9 cellular contexts compared by ENCODE assay signal in genomic region chr17:58513913-58514794, GRCh38. TPM values are rescaled to one million over a fixed set of nuclear protein-coding genes. Genes with fewer than 3 reads are reported as not detected.
DNase-seq lines count a peak whose midpoint lies in the region; ATAC-seq and TF ChIP-seq lines count a peak whose summit lies in the region.
"Had no signal": no experiment of that assay in that cellular context is flagged by ENCODE, and none has a peak within 500 bp of the region (broad histone marks: within the 10 kb centered on the region; RNA-seq: fewer than 3 reads in every experiment).

MTMR4 (minus strand) TSS chr17:58514638; CDS start chr17:58514407, 231 bp downstream.

- no TSS peak for BruUV-seq in Caco-2 (replicated peaks; lab: Mats Ljungman, UMichigan)

- POLR2A ChIA-PET in Caco-2 (lab: Charles Lee) = interaction anchor here (0.6 to 0.9 kb wide), 2 partner anchors 16 to 512 kb away, joined by 3 read pairs; no protein-coding TSS in a partner anchor
- POLR2A ChIA-PET in activated CD4-positive, alpha-beta memory T cell treated with anti-CD3 and anti-CD28 coated beads for 36 hours (lab: Charles Lee) = interaction anchor here (0.6 to 1.6 kb wide), 11 partner anchors 8 to 186 kb away, joined by 3 to 4 read pairs (median 4); partner anchors contain the start of genes HSF5, SUPT4H1 and TSPOAP1

- H3K36me3 ChIP-seq in Caco-2 (ENCODE audit: control insufficient read depth, insufficient read depth, low read length) (peaks cover 6% of the 10 kb centered on the region), duodenal mucosa (ENCODE audit: control insufficient read depth in 1 of 2, insufficient read depth in 2 of 2, low read length in 2 of 2) (peaks cover 21 to 33% of the 10 kb centered on the region in 2 donors), right lobe of liver (peaks cover 5 to 36% (median 19%) of the 10 kb centered on the region in 4 donors)

- H3K27ac Mint-ChIP-seq in Caco-2 (ENCODE audit: unreplicated experiment) = peak within 1 kb of the TSS; percentile 58
- H3K27ac Mint-ChIP-seq in activated CD4-positive, alpha-beta memory T cell treated with anti-CD3 and anti-CD28 coated beads for 36 hours = peak within 1 kb of the TSS; percentile 81

- DNase-seq in Caco-2 (peak; percentile 87 to 90), NCI-H748 (lab: John Stamatoyannopoulos, UW; ENCODE audit: unreplicated experiment) (peak; percentile 93), right lobe of liver (peak; percentile 92)
- DNase-seq in activated CD4-positive, alpha-beta memory T cell treated with anti-CD3 and anti-CD28 coated beads for 36 hours = peak; percentile 83
- peak; percentile 78 for DNase-seq in stimulated activated CD4-positive, alpha-beta T cell treated with anti-CD3 and anti-CD28 coated beads, Interleukin-4, amount 100 ng/mL, for 1 hour

- no peaks in the 10 kb centered on the region for H3K9me3 Mint-ChIP-seq in Caco-2 (ENCODE audit: unreplicated experiment)
- no peaks in the 10 kb centered on the region for H3K9me3 Mint-ChIP-seq in activated CD4-positive, alpha-beta memory T cell treated with anti-CD3 and anti-CD28 coated beads for 36 hours

- TF ChIP-seq CTCF in Caco-2 (IDR thresholded peaks at IDR 0.05; ENCODE audit: insufficient read depth in 1 of 2, low read depth in 1 of 2, low read length in 1 of 2, severe bottlenecking in 1 of 2, unreplicated experiment in 1 of 2) = no peak
- no peak for TF ChIP-seq CTCF in right lobe of liver (IDR thresholded peaks at IDR 0.05)

- no peaks in the 10 kb centered on the region for H3K9me3 ChIP-seq in Caco-2
- no peaks in the 10 kb centered on the region for H3K9me3 ChIP-seq in duodenal mucosa (ENCODE audit: control insufficient read depth in 1 of 2, low read length in 2 of 2)
- no peaks in the 10 kb centered on the region for H3K9me3 ChIP-seq in right lobe of liver

- H3K4me3 ChIP-seq in Caco-2 (ENCODE audit: low read depth, low read length) = peak within 1 kb of the TSS; percentile 80
- peak within 1 kb of the TSS; percentile 71 to 82 for H3K4me3 ChIP-seq in duodenal mucosa (ENCODE audit: low read depth in 1 of 2, low read length in 2 of 2)
- H3K4me3 ChIP-seq in right lobe of liver = peak within 1 kb of the TSS; percentile 75 to 87 (median 86)

- H3K4me1 ChIP-seq in Caco-2 (0 out of 2 replicates have a peak, but pooled peaks cover 16% of the 10 kb centered on the region), duodenal mucosa (ENCODE audit: control insufficient read depth in 1 of 2, insufficient read depth in 2 of 2, low read length in 2 of 2) (peaks cover 37 to 40% of the 10 kb centered on the region in 2 donors), right lobe of liver (peaks cover 0 to 31% (median 6%) of the 10 kb centered on the region in 4 donors)

- ATAC-seq in HG03039 (IDR thresholded peaks at IDR 0.05; ENCODE audit: unreplicated experiment) (peak; percentile 19), right lobe of liver (peak; percentile 51 to 62 (median 51)), HG03460 (IDR thresholded peaks at IDR 0.05; ENCODE audit: unreplicated experiment) (no peak)

- 0% methylated on average over 4 of the region's 64 CpGs for WGBS in right lobe of liver (ENCODE audit: insufficient coverage, low coverage, low lambda C conversion rate, missing lambda C conversion rate)

- peak; percentile 69 for TF ChIP-seq POLR2A in right lobe of liver (IDR thresholded peaks at IDR 0.05)

- no peaks in the 10 kb centered on the region for H3K27me3 Mint-ChIP-seq in Caco-2 (ENCODE audit: insufficient read depth, unreplicated experiment)
- no peaks in the 10 kb centered on the region for H3K27me3 Mint-ChIP-seq in activated CD4-positive, alpha-beta memory T cell treated with anti-CD3 and anti-CD28 coated beads for 36 hours

- H3K27ac ChIP-seq in duodenal mucosa (ENCODE audit: low read depth, low read length) = peak within 1 kb of the TSS; percentile 57
- peak within 1 kb of the TSS; percentile 95 to 97 (median 96) for H3K27ac ChIP-seq in right lobe of liver
- H3K27ac ChIP-seq: epithelial cell of prostate had no signal

- CTCF ChIA-PET in Caco-2 (lab: Charles Lee) = interaction anchor here (0.6 to 1.6 kb wide), 4 partner anchors 21 to 481 kb away, joined by 3 to 6 read pairs (median 4); no protein-coding TSS in a partner anchor
- CTCF ChIA-PET in activated CD4-positive, alpha-beta memory T cell treated with anti-CD3 and anti-CD28 coated beads for 36 hours (lab: Charles Lee) = interaction anchor here (1.4 to 2.5 kb wide), 4 partner anchors 26 to 197 kb away, joined by 3 to 13 read pairs (median 6); partner anchors contain the start of genes HSF5 and RNF43

- H3K27me3 ChIP-seq in Caco-2 (replicated peaks; ENCODE audit: control insufficient read depth, insufficient read depth, low read length) = no peaks in the 10 kb centered on the region
- H3K27me3 ChIP-seq in duodenal mucosa (ENCODE audit: control insufficient read depth in 1 of 2, insufficient read depth in 2 of 2, low read length in 2 of 2) = no peaks in the 10 kb centered on the region
- H3K27me3 ChIP-seq in right lobe of liver = no peaks in the 10 kb centered on the region

- H3K4me3 Mint-ChIP-seq in Caco-2 (ENCODE audit: unreplicated experiment) = peak within 1 kb of the TSS; percentile 85
- H3K4me3 Mint-ChIP-seq in activated CD4-positive, alpha-beta memory T cell treated with anti-CD3 and anti-CD28 coated beads for 36 hours = peak within 1 kb of the TSS; percentile 88

- peaks cover 51% of the 10 kb centered on the region for H3K36me3 Mint-ChIP-seq in Caco-2 (ENCODE audit: insufficient read depth, unreplicated experiment)
- H3K36me3 Mint-ChIP-seq in activated CD4-positive, alpha-beta memory T cell treated with anti-CD3 and anti-CD28 coated beads for 36 hours = peaks cover 27% of the 10 kb centered on the region

- H3K4me1 Mint-ChIP-seq in Caco-2 (ENCODE audit: low read depth, unreplicated experiment) = peaks cover 34% of the 10 kb centered on the region
- peaks cover 45% of the 10 kb centered on the region for H3K4me1 Mint-ChIP-seq in activated CD4-positive, alpha-beta memory T cell treated with anti-CD3 and anti-CD28 coated beads for 36 hours (ENCODE audit: low read depth)

- intact Hi-C loops in Caco-2 (cut with micrococcal nuclease; ENCODE audit: unreplicated experiment) (loop anchor here (1.0 to 10.0 kb wide), 2 partner anchors 26 to 711 kb away; partner anchors contain the start of genes GDPD1 and HSF5), right lobe of liver (cut with DNase I) (no loop called here)
- intact Hi-C loops in activated CD4-positive, alpha-beta memory T cell treated with anti-CD3 and anti-CD28 coated beads for 36 hours (cut with micrococcal nuclease) = loop anchor here (1.0 kb wide), 1 partner anchor 22 kb away; no protein-coding TSS in a partner anchor

- peak within 1 kb of the TSS; percentile 64 to 97 for H3K9ac ChIP-seq in duodenal mucosa (ENCODE audit: low read depth in 1 of 2, low read length in 2 of 2)

RNA-seq across cellular contexts. Expression of gene MTMR4, which starts in this region (rescaled TPM):
- 62.6 and 73.6 TPM in 2 replicates for total RNA-seq in Caco-2 (2022)
- 10 to 100 TPM; 61.6 to 66.5 TPM for total RNA-seq in activated CD4-positive, alpha-beta memory T cell treated with anti-CD3 and anti-CD28 coated beads for 36 hours
- total RNA-seq in right lobe of liver = 100 to 1,000 TPM in 1 of 6 experiments, 10 to 100 TPM in 5; 46.4 to 101 (median 59.7) TPM

Comparison
In these comparisons a context has a peak if more than half of its experiments do, and no peak if none do; other contexts are left out.
1. intact Hi-C loops: an anchor here in Caco-2 (1.0 to 10.0 kb wide) and activated CD4-positive, alpha-beta memory T cell treated with anti-CD3 and anti-CD28 coated beads for 36 hours (1.0 kb wide); none called in right lobe of liver.